Comparison of ENCODE assay signal across 8 cellular contexts in genomic region chr6:43771210-43771857, GRCh38. TPM values are rescaled to one million over a fixed set of nuclear protein-coding genes. Genes with fewer than 3 reads are reported as not detected.
DNase-seq lines count a peak whose midpoint lies in the region; ATAC-seq and TF ChIP-seq lines count a peak whose summit lies in the region.

No MANE protein-coding gene starts in this region.

- H3K4me3 Mint-ChIP-seq in Caco-2 (ENCODE audit: unreplicated experiment) = peak overlapping the region; percentile 96
- H3K4me3 Mint-ChIP-seq in activated naive CD8-positive, alpha-beta T cell treated with anti-CD3 and anti-CD28 coated beads, Interleukin-2, amount 10 ng/mL, durations not matched to agents 7 days and 5 days = peak overlapping the region; percentile 98

- peak overlapping the region; percentile 95 for H3K4me3 ChIP-seq in Caco-2 (ENCODE audit: low read depth, low read length)
- H3K4me3 ChIP-seq in heart left ventricle = peak overlapping the region; percentile 64 to 99 (median 92)
- peak overlapping the region; percentile 68 to 87 for H3K4me3 ChIP-seq in aorta (ENCODE audit: low read length in 2 of 2)

- CTCF ChIA-PET in Caco-2 (lab: Charles Lee) = interaction anchor here (2.1 to 2.7 kb wide), 2 partner anchors 11 to 33 kb away, joined by 8 read pairs; no protein-coding TSS in a partner anchor

- peak overlapping the region; percentile 97 for H3K27ac Mint-ChIP-seq in Caco-2 (ENCODE audit: unreplicated experiment)
- H3K27ac Mint-ChIP-seq in activated naive CD8-positive, alpha-beta T cell treated with anti-CD3 and anti-CD28 coated beads, Interleukin-2, amount 10 ng/mL, durations not matched to agents 7 days and 5 days = peak overlapping the region; percentile 63

- ATAC-seq in HG02678 (IDR thresholded peaks at IDR 0.05; ENCODE audit: unreplicated experiment) = peak; percentile 15
- ATAC-seq in activated naive CD8-positive, alpha-beta T cell treated with anti-CD3 and anti-CD28 coated beads, Interleukin-2, amount 10 ng/mL, durations not matched to agents 7 days and 5 days (ENCODE audit: low read depth) = peak; percentile 29
- ATAC-seq in heart left ventricle = peak in 2 of 4 donors; percentile 8 to 19
- ATAC-seq in aorta (ENCODE audit: low FRiP score) = peak; percentile 37
- no peak for ATAC-seq in HG03175 (IDR thresholded peaks at IDR 0.05; ENCODE audit: unreplicated experiment)

- intact Hi-C loops in Caco-2 (cut with micrococcal nuclease; ENCODE audit: unreplicated experiment) (loop anchor here (5.0 kb wide), 2 partner anchors 104 to 231 kb away; no protein-coding TSS in a partner anchor), heart left ventricle (cut with DNase I) (loop anchor here in 9 of 10 donors (2.0 to 10.0 kb wide), 14 partner anchors 46 to 473 kb away; partner anchors contain the start of gene HSP90AB1 (in 1 of the 9)), posterior cingulate gyrus (cut with DNase I) (loop anchor here (10.0 kb wide), 1 partner anchor 183 kb away; no protein-coding TSS in a partner anchor), aorta (cut with DNase I) (loop anchor here in 1 of 2 donors (10.0 kb wide), 1 partner anchor 473 kb away; the partner anchor contains the start of gene HSP90AB1)

- TF ChIP-seq CTCF in Caco-2 (IDR thresholded peaks at IDR 0.05; ENCODE audit: insufficient read depth in 1 of 2, low read depth in 1 of 2, low read length in 1 of 2, severe bottlenecking in 1 of 2, unreplicated experiment in 1 of 2) = no peak
- no peak for TF ChIP-seq CTCF in heart left ventricle (IDR thresholded peaks at IDR 0.05)

- DNase-seq in Caco-2 (peak; percentile 77 to 78), SK-MEL-5 (ENCODE audit: low read depth, low spot score) (peak; percentile 43), heart left ventricle (peak; percentile 66 to 87 (median 79)), posterior cingulate gyrus (peak in 8 of 10 donors; percentile 28 to 87 (median 44)), aorta (peak; percentile 85 to 90)
- peak; percentile 76 for DNase-seq in activated naive CD8-positive, alpha-beta T cell treated with anti-CD3 and anti-CD28 coated beads, Interleukin-2, amount 10 ng/mL, durations not matched to agents 7 days and 5 days

- peak overlapping the region; percentile 89 to 99 (median 97) for H3K27ac ChIP-seq in heart left ventricle
- H3K27ac ChIP-seq in aorta (ENCODE audit: low read depth in 1 of 2, low read length in 2 of 2) = peak overlapping the region in 1 of 2 donors; percentile 58

- POLR2A ChIA-PET in Caco-2 (lab: Charles Lee) = interaction anchor here (0.6 to 2.3 kb wide), 5 partner anchors 11 to 155 kb away, joined by 3 to 21 read pairs (median 3); no protein-coding TSS in a partner anchor
- POLR2A ChIA-PET in activated naive CD8-positive, alpha-beta T cell treated with anti-CD3 and anti-CD28 coated beads, Interleukin-2, amount 10 ng/mL, durations not matched to agents 7 days and 5 days (lab: Charles Lee) = interaction anchor here (1.3 to 4.2 kb wide), 6 partner anchors 47 to 303 kb away, joined by 4 to 34 read pairs (median 10); partner anchors contain the start of genes GTPBP2, MAD2L1BP and MRPS18A

- H3K9me3 Mint-ChIP-seq in Caco-2 (ENCODE audit: unreplicated experiment) = no peaks in the 10 kb centered on the region
- H3K9me3 Mint-ChIP-seq in activated naive CD8-positive, alpha-beta T cell treated with anti-CD3 and anti-CD28 coated beads, Interleukin-2, amount 10 ng/mL, durations not matched to agents 7 days and 5 days = no peaks in the 10 kb centered on the region

- 0 to 2% (median 1%) methylated on average over 21 to 66 of the region's 66 CpGs for WGBS in heart left ventricle, 4 donors
- WGBS in aorta, 2 donors = 0% methylated on average over 53 to 66 of the region's 66 CpGs

- peaks cover 72% of the 10 kb centered on the region for H3K36me3 Mint-ChIP-seq in Caco-2 (ENCODE audit: insufficient read depth, unreplicated experiment)
- peaks cover 6% of the 10 kb centered on the region for H3K36me3 Mint-ChIP-seq in activated naive CD8-positive, alpha-beta T cell treated with anti-CD3 and anti-CD28 coated beads, Interleukin-2, amount 10 ng/mL, durations not matched to agents 7 days and 5 days

- no peaks in the 10 kb centered on the region for H3K27me3 ChIP-seq in Caco-2 (replicated peaks; ENCODE audit: control insufficient read depth, insufficient read depth, low read length)
- no peaks in the 10 kb centered on the region for H3K27me3 ChIP-seq in heart left ventricle
- H3K27me3 ChIP-seq in aorta (ENCODE audit: control insufficient read depth in 1 of 2, insufficient read depth in 2 of 2, low read length in 1 of 2) = peaks cover 0 to 1% of the 10 kb centered on the region in 2 donors

- peak in 1 of 2 donors; percentile 6 for TF ChIP-seq POLR2A in heart left ventricle (IDR thresholded peaks at IDR 0.05)

- H3K36me3 ChIP-seq in Caco-2 (ENCODE audit: control insufficient read depth, insufficient read depth, low read length) = peaks cover 13% of the 10 kb centered on the region
- peaks cover 0 to 12% (median 4%) of the 10 kb centered on the region in 9 donors for H3K36me3 ChIP-seq in heart left ventricle
- no peaks in the 10 kb centered on the region for H3K36me3 ChIP-seq in aorta (ENCODE audit: control insufficient read depth in 1 of 2, insufficient read depth in 2 of 2, low read length in 1 of 2)

- BruUV-seq in Caco-2 (replicated peaks; lab: Mats Ljungman, UMichigan) = no TSS peak

- in situ Hi-C loops in SK-MEL-5 (cut with HindIII; ENCODE audit: low pct_unique_long_range_greater_than_20kb, low sequenced_read_pairs) = no loop called here

- H3K4me1 Mint-ChIP-seq in Caco-2 (ENCODE audit: low read depth, unreplicated experiment) = peaks cover 16% of the 10 kb centered on the region
- H3K4me1 Mint-ChIP-seq in activated naive CD8-positive, alpha-beta T cell treated with anti-CD3 and anti-CD28 coated beads, Interleukin-2, amount 10 ng/mL, durations not matched to agents 7 days and 5 days = peaks cover 31% of the 10 kb centered on the region

- H3K27me3 Mint-ChIP-seq in Caco-2 (ENCODE audit: insufficient read depth, unreplicated experiment) = no peaks in the 10 kb centered on the region
- peaks cover 4% of the 10 kb centered on the region for H3K27me3 Mint-ChIP-seq in activated naive CD8-positive, alpha-beta T cell treated with anti-CD3 and anti-CD28 coated beads, Interleukin-2, amount 10 ng/mL, durations not matched to agents 7 days and 5 days

- H3K9me3 ChIP-seq in Caco-2 (no peaks in the 10 kb centered on the region), heart left ventricle (no peaks in the 10 kb centered on the region), aorta (ENCODE audit: control insufficient read depth, low read length) (no peaks in the 10 kb centered on the region)

- H3K4me1 ChIP-seq in Caco-2 (peaks cover 37% of the 10 kb centered on the region), heart left ventricle (peaks cover 11 to 58% (median 48%) of the 10 kb centered on the region in 12 donors), aorta (ENCODE audit: control insufficient read depth in 1 of 2, insufficient read depth in 2 of 2, low read length in 2 of 2) (no peaks in the 10 kb centered on the region)

RNA-seq across cellular contexts. Expression of gene VEGFA, which starts 1.3 kb away (rescaled TPM):
- 172 and 174 TPM in 2 replicates for total RNA-seq in Caco-2 (2022)
- total RNA-seq in SK-MEL-5 (2014; rRNA removed; shearing (Covaris generic)) = 35.5 and 37.2 TPM in 2 replicates
- polyA plus RNA-seq in SK-MEL-5 (2015; cell fraction: cytosol; rRNA removed) = 48.8 and 80.5 TPM in 2 replicates
- polyA plus RNA-seq in SK-MEL-5 (2015; cell fraction: nucleus; rRNA removed) = 507 and 526 TPM in 2 replicates
- 10 to 100 TPM; 33.6 to 39.5 TPM for total RNA-seq in activated naive CD8-positive, alpha-beta T cell treated with anti-CD3 and anti-CD28 coated beads, Interleukin-2, amount 10 ng/mL, durations not matched to agents 7 days and 5 days
- 100 to 1,000 TPM in 7 of 9 donors, 10 to 100 TPM in 2; 83.0 to 238 (median 171) TPM for total RNA-seq in heart left ventricle
- polyA plus RNA-seq in heart left ventricle = 100 to 1,000 TPM; 139 to 254 TPM
- 100 to 1,000 TPM; 107 to 247 TPM for total RNA-seq in aorta
- 1 to 10 TPM; 7.6 to 8.0 TPM for polyA plus RNA-seq in aorta
